In genomic region chr6:157045831-157046454, GRCh38 we compare ENCODE assay signal across 8 cellular contexts.
DNase-seq lines count a peak whose midpoint lies in the region; ATAC-seq, FAIRE-seq and TF ChIP-seq lines count a peak whose summit lies in the region.

No MANE protein-coding gene starts in this region.

- no peak for FAIRE-seq in urothelium cell line (lab: Jason Lieb, UNC)

- no peak overlapping the region for H3K56ac ChIP-seq in H9 (ENCODE audit: insufficient read length, low read depth, low read length)

- no peak overlapping the region for H3K23ac ChIP-seq in H9 (ENCODE audit: insufficient read length, low read depth, low read length)

- H4K20me1 ChIP-seq in H9 (ENCODE audit: control insufficient read depth, insufficient read depth, insufficient read length) (no peaks in the 10 kb centered on the region), hepatocyte (ENCODE audit: insufficient read depth, poor library complexity, severe bottlenecking) (peaks cover 6% of the 10 kb centered on the region)

- H3K27me3 Mint-ChIP-seq in H9 (ENCODE audit: low read depth) = no peaks in the 10 kb centered on the region

- no peak overlapping the region for H3K14ac ChIP-seq in H9 (ENCODE audit: insufficient read depth, low read length)

- H3K9me3 ChIP-seq in H9 (ENCODE audit: control insufficient read depth, low read depth, low read length) = no peaks in the 10 kb centered on the region
- H3K9me3 ChIP-seq in SJSA1 (replicated peaks) = no peaks in the 10 kb centered on the region
- no peaks in the 10 kb centered on the region for H3K9me3 ChIP-seq in hepatocyte (ENCODE audit: low read depth)

- H3K9me2 ChIP-seq in hepatocyte (replicated peaks; ENCODE audit: insufficient read depth) = no peaks in the 10 kb centered on the region

- H3K27ac ChIP-seq in H9 (ENCODE audit: insufficient read length, low read depth, low read length) = no peak overlapping the region
- no peak overlapping the region for H3K27ac ChIP-seq in SJSA1
- no peak overlapping the region for H3K27ac ChIP-seq in hepatocyte

- no peak overlapping the region for H3K4ac ChIP-seq in H9 (ENCODE audit: low read depth, low read length)

- H2AK5ac ChIP-seq in H9 (ENCODE audit: insufficient read length, low read length) = no peak overlapping the region

- H4K8ac ChIP-seq in H9 (replicated peaks; ENCODE audit: insufficient read length, low read depth, low read length) = no peak overlapping the region

- no peaks in the 10 kb centered on the region; a peak in 1 of 7 replicates for H3K36me3 Mint-ChIP-seq in H9 (ENCODE audit: insufficient read depth in 1 of 3, low read depth in 3 of 3)

- DNase-seq in AG09309 (ENCODE audit: low read depth) (no peak), H9 (no peak), SJSA1 (ENCODE audit: low read depth in 1 of 2, low spot score in 2 of 2) (peak; percentile 48 to 55), hepatocyte (ENCODE audit: low spot score) (peak; percentile 48), urothelium cell line (ENCODE audit: low spot score) (peak; percentile 70), cortex of kidney (lab: John Stamatoyannopoulos, UW) (no peak)
- no peak for DNase-seq in effector CD8-positive, alpha-beta T cell (lab: John Stamatoyannopoulos, UW)

- no peak overlapping the region for H4K91ac ChIP-seq in H9 (ENCODE audit: insufficient read length, low read depth, low read length)

- WGBS in H9 (ENCODE audit: extremely low coverage, insufficient read length, low lambda C conversion rate) = no CpG with 5 or more reads among the region's 2 CpGs
- 46% methylated on average over 2 of the region's 2 CpGs for WGBS in hepatocyte (ENCODE audit: low lambda C conversion rate, missing lambda C conversion rate)

- H2BK12ac ChIP-seq in H9 (ENCODE audit: insufficient read length, low read depth, low read length) = no peak overlapping the region

- peak overlapping the region in 1 of 3 experiments; percentile 58; a peak in 1 of 7 replicates for H3K27ac Mint-ChIP-seq in H9

- no peak for ATAC-seq in HG03442 (IDR thresholded peaks at IDR 0.05; ENCODE audit: unreplicated experiment)

- H2BK5ac ChIP-seq in H9 (ENCODE audit: insufficient read length, low read length) = no peak overlapping the region

- no peaks in the 10 kb centered on the region for H3K23me2 ChIP-seq in H9 (ENCODE audit: insufficient read length, low read depth, low read length, poor library complexity, severe bottlenecking)

- H2BK15ac ChIP-seq in H9 (ENCODE audit: low read depth, low read length) = no peak overlapping the region

- H4K5ac ChIP-seq in H9 (ENCODE audit: insufficient read length, low read depth, low read length) = no peak overlapping the region

- H3K27me3 ChIP-seq in H9 (ENCODE audit: insufficient read depth, low read length) (no peaks in the 10 kb centered on the region), SJSA1 (replicated peaks) (no peaks in the 10 kb centered on the region), hepatocyte (no peaks in the 10 kb centered on the region)

- H3T11ph ChIP-seq in H9 (ENCODE audit: low read length) = no peak overlapping the region

- H3K4me2 ChIP-seq in H9 (ENCODE audit: insufficient read depth, insufficient read length, low read length) (no peak overlapping the region), hepatocyte (no peak overlapping the region)

- H2AFZ ChIP-seq in H9 (ENCODE audit: low read length) = no peak overlapping the region
- no peak overlapping the region for H2AFZ ChIP-seq in hepatocyte

- H3K4me3 ChIP-seq in AG09309 (ENCODE audit: control insufficient read depth, low read depth, low read length) (no peak overlapping the region), SJSA1 (no peak overlapping the region), hepatocyte (no peak overlapping the region)

- no peak overlapping the region for H2BK120ac ChIP-seq in H9 (ENCODE audit: low read depth, low read length, poor library complexity, severe bottlenecking)

- peak; percentile 67 for TF ChIP-seq CTCF in AG09309 (IDR thresholded peaks at IDR 0.05; ENCODE audit: control insufficient read depth, insufficient read depth, low read depth, low read length, missing control alignments)
- peak; percentile 71 for TF ChIP-seq CTCF in H9 (conservative IDR thresholded peaks at IDR 0.05)
- peak; percentile 70 for TF ChIP-seq CTCF in hepatocyte (IDR thresholded peaks at IDR 0.05; ENCODE audit: poor library complexity)

- no peaks in the 10 kb centered on the region for H3K9me3 Mint-ChIP-seq in H9

- peaks cover 3% of the 10 kb centered on the region; the same call in 1 of the 2 replicates for H3K4me1 ChIP-seq in H9 (ENCODE audit: insufficient read depth, low read length)
- H3K4me1 ChIP-seq in SJSA1 (replicated peaks) = no peaks in the 10 kb centered on the region
- no peaks in the 10 kb centered on the region for H3K4me1 ChIP-seq in hepatocyte (ENCODE audit: insufficient read depth)

- H3K4me3 Mint-ChIP-seq in H9 = no peak overlapping the region

- H3K36me3 ChIP-seq in SJSA1 (no peaks in the 10 kb centered on the region), hepatocyte (replicated peaks; ENCODE audit: insufficient read depth, low read depth) (no peaks in the 10 kb centered on the region)

- H3K79me2 ChIP-seq in H9 (ENCODE audit: insufficient read depth, low read length) (peaks cover 2% of the 10 kb centered on the region; the same call in 1 of the 2 replicates), hepatocyte (peaks cover 57% of the 10 kb centered on the region)

- H3K4me1 Mint-ChIP-seq in H9 = peaks cover 22 to 24% of the 10 kb centered on the region in 2 experiments

- peaks cover 2% of the 10 kb centered on the region for H3K79me1 ChIP-seq in H9 (ENCODE audit: insufficient read depth, low read depth, low read length, poor library complexity, severe bottlenecking)

- no peak overlapping the region for H3K9ac ChIP-seq in H9 (ENCODE audit: extremely low read depth, insufficient read length, low read length)

- H2BK20ac ChIP-seq in H9 (ENCODE audit: low read depth, low read length, poor library complexity, severe bottlenecking) = no peak overlapping the region

- H3K18ac ChIP-seq in H9 (ENCODE audit: insufficient read length, low read depth, low read length) = no peak overlapping the region

Comparison
In these comparisons a context has a peak if more than half of its experiments do, and no peak if none do; other contexts are left out.
1. DNase-seq: peak in SJSA1 (2 of 2), hepatocyte (single experiment) and urothelium cell line (single experiment); none in AG09309 (single experiment), H9 (single experiment), cortex of kidney (single experiment) and effector CD8-positive, alpha-beta T cell (single experiment).
2. Peak in every context shown above with its lines, with median percentiles within 50 percentile points of each other: CTCF ChIP-seq.